1 cellular context compared by ENCODE assay signal in the genomic region with DNA sequence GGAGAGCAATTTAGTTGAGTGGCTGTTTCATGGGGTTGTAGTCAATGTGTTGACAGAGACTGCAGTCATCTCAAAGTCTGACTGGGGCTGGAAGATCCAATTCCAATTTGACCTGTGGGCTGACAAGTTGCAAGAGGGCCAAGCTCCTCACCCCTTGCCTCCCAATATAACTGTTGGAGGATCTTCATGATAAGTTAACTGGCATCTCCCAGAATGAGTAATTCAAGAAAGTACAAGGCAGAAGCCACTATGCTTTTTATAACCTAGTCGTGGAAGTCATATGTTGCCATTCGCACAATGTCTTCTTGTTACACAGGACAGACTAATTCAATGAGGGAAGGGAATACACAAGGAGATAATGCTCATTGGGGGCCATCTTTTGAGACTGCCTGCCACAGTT.
TF ChIP-seq lines count a peak whose summit lies in the region.

No MANE protein-coding gene starts in this region.

TF ChIP-seq in GM12878, 131 proteins besides CTCF, POLR2A, EP300 and RAD21 (continued from another document):
- TF ChIP-seq, protein P1, sequence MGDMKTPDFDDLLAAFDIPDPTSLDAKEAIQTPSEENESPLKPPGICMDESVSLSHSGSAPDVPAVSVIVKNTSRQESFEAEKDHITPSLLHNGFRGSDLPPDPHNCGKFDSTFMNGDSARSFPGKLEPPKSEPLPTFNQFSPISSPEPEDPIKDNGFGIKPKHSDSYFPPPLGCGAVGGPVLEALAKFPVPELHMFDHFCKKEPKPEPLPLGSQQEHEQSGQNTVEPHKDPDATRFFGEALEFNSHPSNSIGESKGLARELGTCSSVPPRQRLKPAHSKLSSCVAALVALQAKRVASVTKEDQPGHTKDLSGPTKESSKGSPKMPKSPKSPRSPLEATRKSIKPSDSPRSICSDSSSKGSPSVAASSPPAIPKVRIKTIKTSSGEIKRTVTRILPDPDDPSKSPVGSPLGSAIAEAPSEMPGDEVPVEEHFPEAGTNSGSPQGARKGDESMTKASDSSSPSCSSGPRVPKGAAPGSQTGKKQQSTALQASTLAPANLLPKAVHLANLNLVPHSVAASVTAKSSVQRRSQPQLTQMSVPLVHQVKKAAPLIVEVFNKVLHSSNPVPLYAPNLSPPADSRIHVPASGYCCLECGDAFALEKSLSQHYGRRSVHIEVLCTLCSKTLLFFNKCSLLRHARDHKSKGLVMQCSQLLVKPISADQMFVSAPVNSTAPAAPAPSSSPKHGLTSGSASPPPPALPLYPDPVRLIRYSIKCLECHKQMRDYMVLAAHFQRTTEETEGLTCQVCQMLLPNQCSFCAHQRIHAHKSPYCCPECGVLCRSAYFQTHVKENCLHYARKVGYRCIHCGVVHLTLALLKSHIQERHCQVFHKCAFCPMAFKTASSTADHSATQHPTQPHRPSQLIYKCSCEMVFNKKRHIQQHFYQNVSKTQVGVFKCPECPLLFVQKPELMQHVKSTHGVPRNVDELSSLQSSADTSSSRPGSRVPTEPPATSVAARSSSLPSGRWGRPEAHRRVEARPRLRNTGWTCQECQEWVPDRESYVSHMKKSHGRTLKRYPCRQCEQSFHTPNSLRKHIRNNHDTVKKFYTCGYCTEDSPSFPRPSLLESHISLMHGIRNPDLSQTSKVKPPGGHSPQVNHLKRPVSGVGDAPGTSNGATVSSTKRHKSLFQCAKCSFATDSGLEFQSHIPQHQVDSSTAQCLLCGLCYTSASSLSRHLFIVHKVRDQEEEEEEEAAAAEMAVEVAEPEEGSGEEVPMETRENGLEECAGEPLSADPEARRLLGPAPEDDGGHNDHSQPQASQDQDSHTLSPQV (IDR thresholded peaks at IDR 0.05) = no peak
- no peak for TF ChIP-seq CBFB (IDR thresholded peaks at IDR 0.05; ENCODE audit: low read depth)
- no peak for TF ChIP-seq NFYA (IDR thresholded peaks at IDR 0.05; ENCODE audit: borderline replicate concordance, low read depth, low read length)
- TF ChIP-seq, protein P2, sequence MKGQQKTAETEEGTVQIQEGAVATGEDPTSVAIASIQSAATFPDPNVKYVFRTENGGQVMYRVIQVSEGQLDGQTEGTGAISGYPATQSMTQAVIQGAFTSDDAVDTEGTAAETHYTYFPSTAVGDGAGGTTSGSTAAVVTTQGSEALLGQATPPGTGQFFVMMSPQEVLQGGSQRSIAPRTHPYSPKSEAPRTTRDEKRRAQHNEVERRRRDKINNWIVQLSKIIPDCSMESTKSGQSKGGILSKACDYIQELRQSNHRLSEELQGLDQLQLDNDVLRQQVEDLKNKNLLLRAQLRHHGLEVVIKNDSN (IDR thresholded peaks at IDR 0.05; ENCODE audit: borderline replicate concordance, extremely low read length, insufficient read depth, low read depth, low read length) = no peak
- TF ChIP-seq, protein P3, sequence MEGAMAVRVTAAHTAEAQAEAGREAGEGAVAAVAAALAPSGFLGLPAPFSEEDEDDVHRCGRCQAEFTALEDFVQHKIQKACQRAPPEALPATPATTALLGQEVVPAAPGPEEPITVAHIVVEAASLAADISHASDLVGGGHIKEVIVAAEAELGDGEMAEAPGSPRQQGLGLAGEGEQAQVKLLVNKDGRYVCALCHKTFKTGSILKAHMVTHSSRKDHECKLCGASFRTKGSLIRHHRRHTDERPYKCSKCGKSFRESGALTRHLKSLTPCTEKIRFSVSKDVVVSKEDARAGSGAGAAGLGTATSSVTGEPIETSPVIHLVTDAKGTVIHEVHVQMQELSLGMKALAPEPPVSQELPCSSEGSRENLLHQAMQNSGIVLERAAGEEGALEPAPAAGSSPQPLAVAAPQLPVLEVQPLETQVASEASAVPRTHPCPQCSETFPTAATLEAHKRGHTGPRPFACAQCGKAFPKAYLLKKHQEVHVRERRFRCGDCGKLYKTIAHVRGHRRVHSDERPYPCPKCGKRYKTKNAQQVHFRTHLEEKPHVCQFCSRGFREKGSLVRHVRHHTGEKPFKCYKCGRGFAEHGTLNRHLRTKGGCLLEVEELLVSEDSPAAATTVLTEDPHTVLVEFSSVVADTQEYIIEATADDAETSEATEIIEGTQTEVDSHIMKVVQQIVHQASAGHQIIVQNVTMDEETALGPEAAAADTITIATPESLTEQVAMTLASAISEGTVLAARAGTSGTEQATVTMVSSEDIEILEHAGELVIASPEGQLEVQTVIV (IDR thresholded peaks at IDR 0.05; ENCODE audit: borderline replicate concordance, partially characterized antibody) = no peak
- peak; percentile 39; the same call in 1 of the 2 replicates for TF ChIP-seq FOXM1 (IDR thresholded peaks at IDR 0.05; ENCODE audit: low read depth, low read length)
- TF ChIP-seq, protein P4, sequence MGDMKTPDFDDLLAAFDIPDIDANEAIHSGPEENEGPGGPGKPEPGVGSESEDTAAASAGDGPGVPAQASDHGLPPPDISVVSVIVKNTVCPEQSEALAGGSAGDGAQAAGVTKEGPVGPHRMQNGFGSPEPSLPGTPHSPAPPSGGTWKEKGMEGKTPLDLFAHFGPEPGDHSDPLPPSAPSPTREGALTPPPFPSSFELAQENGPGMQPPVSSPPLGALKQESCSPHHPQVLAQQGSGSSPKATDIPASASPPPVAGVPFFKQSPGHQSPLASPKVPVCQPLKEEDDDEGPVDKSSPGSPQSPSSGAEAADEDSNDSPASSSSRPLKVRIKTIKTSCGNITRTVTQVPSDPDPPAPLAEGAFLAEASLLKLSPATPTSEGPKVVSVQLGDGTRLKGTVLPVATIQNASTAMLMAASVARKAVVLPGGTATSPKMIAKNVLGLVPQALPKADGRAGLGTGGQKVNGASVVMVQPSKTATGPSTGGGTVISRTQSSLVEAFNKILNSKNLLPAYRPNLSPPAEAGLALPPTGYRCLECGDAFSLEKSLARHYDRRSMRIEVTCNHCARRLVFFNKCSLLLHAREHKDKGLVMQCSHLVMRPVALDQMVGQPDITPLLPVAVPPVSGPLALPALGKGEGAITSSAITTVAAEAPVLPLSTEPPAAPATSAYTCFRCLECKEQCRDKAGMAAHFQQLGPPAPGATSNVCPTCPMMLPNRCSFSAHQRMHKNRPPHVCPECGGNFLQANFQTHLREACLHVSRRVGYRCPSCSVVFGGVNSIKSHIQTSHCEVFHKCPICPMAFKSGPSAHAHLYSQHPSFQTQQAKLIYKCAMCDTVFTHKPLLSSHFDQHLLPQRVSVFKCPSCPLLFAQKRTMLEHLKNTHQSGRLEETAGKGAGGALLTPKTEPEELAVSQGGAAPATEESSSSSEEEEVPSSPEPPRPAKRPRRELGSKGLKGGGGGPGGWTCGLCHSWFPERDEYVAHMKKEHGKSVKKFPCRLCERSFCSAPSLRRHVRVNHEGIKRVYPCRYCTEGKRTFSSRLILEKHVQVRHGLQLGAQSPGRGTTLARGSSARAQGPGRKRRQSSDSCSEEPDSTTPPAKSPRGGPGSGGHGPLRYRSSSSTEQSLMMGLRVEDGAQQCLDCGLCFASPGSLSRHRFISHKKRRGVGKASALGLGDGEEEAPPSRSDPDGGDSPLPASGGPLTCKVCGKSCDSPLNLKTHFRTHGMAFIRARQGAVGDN (IDR thresholded peaks at IDR 0.05) = no peak
- TF ChIP-seq CBX5 (IDR thresholded peaks at IDR 0.05; ENCODE audit: low read depth) = 0 out of 2 replicates have a peak, but pooled peaks have one; percentile 26
- peak; percentile 84 for TF ChIP-seq EED (IDR thresholded peaks at IDR 0.05; ENCODE audit: low read depth)
- no peak for TF ChIP-seq RBBP5 (conservative IDR thresholded peaks at IDR 0.05)
- no peak for TF ChIP-seq BMI1 (IDR thresholded peaks at IDR 0.05; ENCODE audit: borderline replicate concordance)
- no peak for TF ChIP-seq NRF1 (conservative IDR thresholded peaks at IDR 0.05; ENCODE audit: low read depth, low read length)
- TF ChIP-seq FOXK2 (IDR thresholded peaks at IDR 0.05) = no peak
- TF ChIP-seq CREB1 (IDR thresholded peaks at IDR 0.05; ENCODE audit: low read depth) = no peak
- TF ChIP-seq ZNF217 (IDR thresholded peaks at IDR 0.05) = no peak
- peak; percentile 16; the same call in 1 of the 2 replicates for TF ChIP-seq BCL11A (IDR thresholded peaks at IDR 0.05; ENCODE audit: low read depth, low read length)
- TF ChIP-seq, protein P5, sequence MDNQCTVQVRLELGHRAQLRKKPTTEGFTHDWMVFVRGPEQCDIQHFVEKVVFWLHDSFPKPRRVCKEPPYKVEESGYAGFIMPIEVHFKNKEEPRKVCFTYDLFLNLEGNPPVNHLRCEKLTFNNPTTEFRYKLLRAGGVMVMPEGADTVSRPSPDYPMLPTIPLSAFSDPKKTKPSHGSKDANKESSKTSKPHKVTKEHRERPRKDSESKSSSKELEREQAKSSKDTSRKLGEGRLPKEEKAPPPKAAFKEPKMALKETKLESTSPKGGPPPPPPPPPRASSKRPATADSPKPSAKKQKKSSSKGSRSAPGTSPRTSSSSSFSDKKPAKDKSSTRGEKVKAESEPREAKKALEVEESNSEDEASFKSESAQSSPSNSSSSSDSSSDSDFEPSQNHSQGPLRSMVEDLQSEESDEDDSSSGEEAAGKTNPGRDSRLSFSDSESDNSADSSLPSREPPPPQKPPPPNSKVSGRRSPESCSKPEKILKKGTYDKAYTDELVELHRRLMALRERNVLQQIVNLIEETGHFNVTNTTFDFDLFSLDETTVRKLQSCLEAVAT (IDR thresholded peaks at IDR 0.05) = peak; percentile 89
- no peak for TF ChIP-seq SRF (IDR thresholded peaks at IDR 0.05; ENCODE audit: low read depth in 2 of 2, low read length in 2 of 2)
- no peak for TF ChIP-seq SREBF1 (IDR thresholded peaks at IDR 0.05; ENCODE audit: low read length)
- no peak for TF ChIP-seq RB1 (IDR thresholded peaks at IDR 0.05; ENCODE audit: borderline replicate concordance)
- TF ChIP-seq, protein P6, sequence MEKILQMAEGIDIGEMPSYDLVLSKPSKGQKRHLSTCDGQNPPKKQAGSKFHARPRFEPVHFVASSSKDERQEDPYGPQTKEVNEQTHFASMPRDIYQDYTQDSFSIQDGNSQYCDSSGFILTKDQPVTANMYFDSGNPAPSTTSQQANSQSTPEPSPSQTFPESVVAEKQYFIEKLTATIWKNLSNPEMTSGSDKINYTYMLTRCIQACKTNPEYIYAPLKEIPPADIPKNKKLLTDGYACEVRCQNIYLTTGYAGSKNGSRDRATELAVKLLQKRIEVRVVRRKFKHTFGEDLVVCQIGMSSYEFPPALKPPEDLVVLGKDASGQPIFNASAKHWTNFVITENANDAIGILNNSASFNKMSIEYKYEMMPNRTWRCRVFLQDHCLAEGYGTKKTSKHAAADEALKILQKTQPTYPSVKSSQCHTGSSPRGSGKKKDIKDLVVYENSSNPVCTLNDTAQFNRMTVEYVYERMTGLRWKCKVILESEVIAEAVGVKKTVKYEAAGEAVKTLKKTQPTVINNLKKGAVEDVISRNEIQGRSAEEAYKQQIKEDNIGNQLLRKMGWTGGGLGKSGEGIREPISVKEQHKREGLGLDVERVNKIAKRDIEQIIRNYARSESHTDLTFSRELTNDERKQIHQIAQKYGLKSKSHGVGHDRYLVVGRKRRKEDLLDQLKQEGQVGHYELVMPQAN (conservative IDR thresholded peaks at IDR 0.05) = no peak
